Comparison of ENCODE assay signal across 11 cellular contexts in the genomic region with DNA sequence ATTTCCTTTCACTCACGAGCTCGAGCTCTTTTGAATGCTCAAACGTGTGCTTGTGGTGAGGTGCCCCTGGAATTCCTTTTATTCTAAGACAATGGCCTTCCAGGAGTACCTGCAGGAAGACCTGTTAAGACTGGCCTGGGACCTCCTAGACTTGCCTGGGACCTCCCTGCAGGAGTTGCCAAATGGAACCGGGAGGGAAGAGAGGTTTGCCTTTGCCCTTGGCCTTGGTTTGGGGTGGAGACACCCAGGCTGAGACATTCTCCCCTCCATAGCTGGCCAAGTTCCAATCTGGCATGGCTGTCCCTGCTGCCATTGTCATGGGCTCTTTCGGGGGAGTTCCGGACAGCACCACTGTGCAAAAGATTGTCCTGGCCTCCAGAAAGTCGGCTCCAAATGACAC. TPM values are rescaled to one million over a fixed set of nuclear protein-coding genes. Genes with fewer than 3 reads are reported as not detected.
A peak's percentile ranks its signal among the peaks of the same experiment; 100 is the strongest.
DNase-seq lines count a peak whose midpoint lies in the region; ATAC-seq and TF ChIP-seq lines count a peak whose summit lies in the region.
"Had no signal": no experiment of that assay in that cellular context is flagged by ENCODE, and none has a peak within 500 bp of the region (broad histone marks: within the 10 kb centered on the region; RNA-seq: fewer than 3 reads in every experiment).

No MANE protein-coding gene starts in this region.

- CTCF ChIA-PET in SK-N-SH (lab: Yijun Ruan, JAX): interaction anchor here (1.3 to 1.4 kb wide), 3 partner anchors 40 to 91 kb away, joined by 3 read pairs; no protein-coding TSS in a partner anchor
- CTCF ChIA-PET in mammary epithelial cell (lab: Charles Lee; ENCODE audit: low non-redundant PET): no interaction called here

- H3K27ac ChIP-seq in SK-N-SH (ENCODE audit: low read depth in 2 of 2, low read length in 1 of 2) (peak overlapping the region; percentile 61 to 92; a peak in 3 of 4 replicates), mammary epithelial cell (ENCODE audit: insufficient read depth, low read depth, low read length) (peak overlapping the region; percentile 66), tibial artery (peak overlapping the region; percentile 85)

- no peaks in the 10 kb centered on the region for H3K9me3 ChIP-seq in SK-N-SH
- H3K9me3 ChIP-seq in mammary epithelial cell (replicated peaks; ENCODE audit: insufficient read depth, low read length): no peaks in the 10 kb centered on the region
- H3K9me3 ChIP-seq in mucosa of descending colon: no peaks in the 10 kb centered on the region
- no peaks in the 10 kb centered on the region for H3K9me3 ChIP-seq in tibial artery

- no peak overlapping the region for H3K4me2 ChIP-seq in SK-N-SH
- peak overlapping the region; percentile 13 for H3K4me2 ChIP-seq in mammary epithelial cell (ENCODE audit: insufficient read depth, low read depth, low read length)

- WGBS in SK-N-SH (ENCODE audit: low lambda C conversion rate): 77% methylated on average over 7 of the region's 7 CpGs
- WGBS in mammary epithelial cell (ENCODE audit: low coverage, missing lambda C conversion rate): 1% methylated on average over 7 of the region's 7 CpGs

- POLR2A ChIA-PET in SK-N-SH (lab: Yijun Ruan, JAX): interaction anchor here (1.0 to 10.9 kb wide), 2 partner anchors 37 to 41 kb away, joined by 3 to 188 read pairs; partner anchors contain the start of gene DDIT4

- peaks cover 8% of the 10 kb centered on the region for H3F3A ChIP-seq in SK-N-SH (replicated peaks; ENCODE audit: insufficient read depth)

- H3K79me2 ChIP-seq in SK-N-SH (ENCODE audit: insufficient read depth): no peaks in the 10 kb centered on the region
- H3K79me2 ChIP-seq in mammary epithelial cell (ENCODE audit: insufficient read depth, low read length): no peaks in the 10 kb centered on the region

- dilution Hi-C loops in mammary epithelial cell (cut with HindIII; ENCODE audit: low sequenced_read_pairs): no loop called here

- H3K4me1 ChIP-seq in SK-N-SH (ENCODE audit: control insufficient read depth in 1 of 2, insufficient read depth in 2 of 2, low read depth in 1 of 2, low read length in 1 of 2) (peaks cover 23 to 45% of the 10 kb centered on the region in 2 experiments), mammary epithelial cell (ENCODE audit: insufficient read depth, low read length) (peaks cover 56% of the 10 kb centered on the region), mucosa of descending colon (ENCODE audit: low read depth) (peaks cover 43% of the 10 kb centered on the region), tibial artery (peaks cover 0 to 55% (median 44%) of the 10 kb centered on the region in 4 donors)

- H3K36me3 ChIP-seq in SK-N-SH (replicated peaks in 1 of 2; ENCODE audit: control insufficient read depth in 1 of 2, insufficient read depth in 2 of 2, low read length in 1 of 2) (no peaks in the 10 kb centered on the region), mammary epithelial cell (ENCODE audit: insufficient read depth, low read length) (no peaks in the 10 kb centered on the region), mucosa of descending colon (ENCODE audit: low read depth) (no peaks in the 10 kb centered on the region), tibial artery (no peaks in the 10 kb centered on the region)

- no TSS peak for BruUV-seq in mammary epithelial cell (replicated peaks; lab: Mats Ljungman, UMichigan)

- intact Hi-C loops in mammary epithelial cell (cut with micrococcal nuclease): no loop called here
- intact Hi-C loops in mucosa of descending colon (cut with DNase I, micrococcal nuclease): no loop called here
- intact Hi-C loops in tibial artery (cut with DNase I; ENCODE audit: low total_unique reads): loop anchor here (5.0 kb wide), 2 partner anchors 43 to 63 kb away; partner anchors contain the start of gene DDIT4

- DNase-seq in SK-N-SH: no peak
- peak; percentile 61 for DNase-seq in mammary epithelial cell
- peak in 2 of 3 donors; percentile 34 to 37 for DNase-seq in mucosa of descending colon
- no peak for DNase-seq in tibial artery
- DNase-seq in epidermal melanocyte (ENCODE audit: insufficient read length, low spot score): no peak
- DNase-seq in NCI-H146 (lab: John Stamatoyannopoulos, UW): no peak
- DNase-seq: activated CD4-positive, alpha-beta T cell treated with anti-CD3 and anti-CD28 coated beads, Interleukin-2, amount 50 U/mL, for 1 hour; activated naive CD8-positive, alpha-beta T cell treated with anti-CD3 and anti-CD28 coated beads for 36 hours; NCI-H1930 had no signal

- TF ChIP-seq CTCF in SK-N-SH (IDR thresholded peaks at IDR 0.05) (no peak), mammary epithelial cell (conservative IDR thresholded peaks at IDR 0.05 in 1 of 2, IDR thresholded peaks at IDR 0.05 in 1 of 2; ENCODE audit: extremely low read depth in 1 of 2, insufficient read depth in 1 of 2, low read depth in 1 of 2, low read length in 2 of 2) (no peak), mucosa of descending colon (IDR thresholded peaks at IDR 0.05) (no peak), tibial artery (IDR thresholded peaks at IDR 0.05) (no peak)

- no peak for TF ChIP-seq RAD21 in SK-N-SH (IDR thresholded peaks at IDR 0.05; ENCODE audit: low read length)

- H3K9ac ChIP-seq in SK-N-SH (no peak overlapping the region), mammary epithelial cell (ENCODE audit: insufficient read depth, low read length) (peak overlapping the region; percentile 43)

- H4K20me1 ChIP-seq in SK-N-SH (ENCODE audit: insufficient read depth): no peaks in the 10 kb centered on the region
- H4K20me1 ChIP-seq in mammary epithelial cell (ENCODE audit: insufficient read depth, low read length): no peaks in the 10 kb centered on the region

- in situ Hi-C loops in mammary epithelial cell (cut with MboI; ENCODE audit: low sequenced_read_pairs in 2 of 2): no loop called here

- no peak for TF ChIP-seq EP300 in SK-N-SH (IDR thresholded peaks at IDR 0.05; ENCODE audit: borderline replicate concordance in 1 of 2, low read depth in 1 of 2, low read length in 1 of 2)

- no peaks in the 10 kb centered on the region for H3K9me2 ChIP-seq in SK-N-SH

- H3K27me3 ChIP-seq in SK-N-SH (ENCODE audit: insufficient read depth) (no peaks in the 10 kb centered on the region), mammary epithelial cell (ENCODE audit: insufficient read depth, low read length) (no peaks in the 10 kb centered on the region), tibial artery (no peaks in the 10 kb centered on the region)

- peak overlapping the region; percentile 38; the same call in 1 of the 2 replicates for H2AFZ ChIP-seq in SK-N-SH (ENCODE audit: low read depth)
- H2AFZ ChIP-seq in mammary epithelial cell (ENCODE audit: low read depth, low read length): peak overlapping the region; percentile 31

- H3K4me3 ChIP-seq in SK-N-SH (ENCODE audit: low read depth in 2 of 2, low read length in 1 of 2): no peak overlapping the region
- no peak overlapping the region for H3K4me3 ChIP-seq in mammary epithelial cell (replicated peaks in 1 of 3; ENCODE audit: insufficient read depth in 1 of 3, low read depth in 2 of 3, low read length in 3 of 3)
- no peak overlapping the region for H3K4me3 ChIP-seq in mucosa of descending colon
- no peak overlapping the region for H3K4me3 ChIP-seq in tibial artery

- ATAC-seq in SK-N-SH treated with all-trans-retinoic acid at 6 μM for 48 hours (no peak), mucosa of descending colon (no peak), HG03159 (IDR thresholded peaks at IDR 0.05; ENCODE audit: unreplicated experiment) (no peak)

TF ChIP-seq in SK-N-SH, 30 proteins besides CTCF, POLR2A, EP300 and RAD21 (continues in another document):
- TF ChIP-seq CHD2 (IDR thresholded peaks at IDR 0.05; ENCODE audit: low read length, partially characterized antibody): no peak

TF ChIP-seq in SK-N-SH treated with all-trans-retinoic acid at 6 μM for 48 hours, 23 proteins besides CTCF, POLR2A, EP300 and RAD21 (continues in another document):
- no peak for TF ChIP-seq SNAI2 (CRISPR knock-in tag; IDR thresholded peaks at IDR 0.05)
- no peak for TF ChIP-seq ESRRG (CRISPR knock-in tag; IDR thresholded peaks at IDR 0.05)
- no peak for TF ChIP-seq PPARA (CRISPR knock-in tag; IDR thresholded peaks at IDR 0.05; ENCODE audit: borderline replicate concordance)
- no peak for TF ChIP-seq PATZ1 (CRISPR knock-in tag; IDR thresholded peaks at IDR 0.05; ENCODE audit: borderline replicate concordance)
- TF ChIP-seq OSR1 (CRISPR knock-in tag; IDR thresholded peaks at IDR 0.05): no peak
- no peak for TF ChIP-seq BACH2 (CRISPR knock-in tag; IDR thresholded peaks at IDR 0.05; ENCODE audit: borderline replicate concordance)

RNA-seq across cellular contexts. Expression of gene DNAJB12, which starts 39.7 kb away (rescaled TPM):
- polyA plus RNA-seq in SK-N-SH (2012; rRNA removed): 22.9 and 25.8 TPM in 2 replicates
- 15.6 and 19.0 TPM in 2 replicates for polyA plus RNA-seq in SK-N-SH (2012; cell fraction: cytosol; rRNA removed)
- 38.8 and 40.0 TPM in 2 replicates for polyA plus RNA-seq in SK-N-SH (2012; cell fraction: nucleus; rRNA removed)
- total RNA-seq in mammary epithelial cell: 10 to 100 TPM; 57.7 to 98.4 TPM
- polyA plus RNA-seq in mammary epithelial cell: 58.9 TPM
- 60.1 TPM for polyA minus RNA-seq in mammary epithelial cell
- total RNA-seq in mucosa of descending colon: 10 to 100 TPM; 37.0 to 38.9 (median 37.7) TPM

RNA-seq across cellular contexts. Expression of gene DDIT4, which starts 41.3 kb away (rescaled TPM):
- polyA plus RNA-seq in SK-N-SH (2012; rRNA removed) (24.9 and 30.4 TPM in 2 replicates), mammary epithelial cell (542 TPM)
- polyA plus RNA-seq in SK-N-SH (2012; cell fraction: cytosol; rRNA removed): 19.5 and 19.9 TPM in 2 replicates
- 41.8 and 55.3 TPM in 2 replicates for polyA plus RNA-seq in SK-N-SH (2012; cell fraction: nucleus; rRNA removed)
- total RNA-seq in mammary epithelial cell (1,000 to 10,000 TPM in 1 of 2 donors, 100 to 1,000 TPM in 1; 772 to 1,235 TPM), mucosa of descending colon (100 to 1,000 TPM in 1 of 3 donors, 10 to 100 TPM in 2; 32.9 to 142 (median 49.6) TPM)
- polyA minus RNA-seq in mammary epithelial cell: 521 TPM

Comparison
In these comparisons a context has a peak if more than half of its experiments do, and no peak if none do; other contexts are left out.
1. DNase-seq: peak in mammary epithelial cell (single experiment) and mucosa of descending colon (2 of 3); none in SK-N-SH (single experiment), tibial artery (0 of 2), epidermal melanocyte (single experiment) and NCI-H146 (single experiment).
2. RNA of gene DDIT4, which starts 41.3 kb away (total RNA-seq): 772 to 1,235 TPM in mammary epithelial cell; 32.9 to 142 TPM in mucosa of descending colon; every median in the first group is over 4 times any median in the second.
3. Peak in every context shown above with its lines, with median percentiles within 50 percentile points of each other: H3K27ac ChIP-seq.